In the genomic region with DNA sequence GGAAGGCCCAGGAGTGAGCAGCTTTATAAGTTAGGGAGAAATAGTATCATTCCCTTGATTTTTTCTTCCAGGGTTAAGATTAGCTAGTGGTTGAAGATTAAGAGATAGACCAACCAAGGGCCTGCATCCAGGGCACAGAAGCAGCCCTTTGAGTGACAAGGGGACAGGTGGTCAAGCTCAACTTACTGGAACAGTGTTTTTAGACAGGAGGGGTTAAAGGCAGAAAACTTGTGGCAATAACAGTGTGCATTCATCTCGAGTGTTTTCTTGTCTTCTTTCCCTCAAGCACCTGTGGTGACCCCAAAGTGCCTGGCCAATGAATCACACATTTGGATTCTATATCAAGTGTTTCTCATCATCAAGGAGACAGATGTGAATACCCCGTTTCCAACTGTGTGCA, we compare ENCODE assay signal across 19 cellular contexts.
DNase-seq lines count a peak whose midpoint lies in the region; FAIRE-seq and TF ChIP-seq lines count a peak whose summit lies in the region.
"Had no signal": no experiment of that assay in that cellular context is flagged by ENCODE, and none has a peak within 500 bp of the region (broad histone marks: within the 10 kb centered on the region; RNA-seq: fewer than 3 reads in every experiment).

No MANE protein-coding gene starts in this region.

- no peaks in the 10 kb centered on the region for H3K4me1 ChIP-seq in OCI-LY7 (ENCODE audit: insufficient read depth, low read length, poor library complexity, severe bottlenecking)
- H3K4me1 ChIP-seq: Caco-2 had no signal

- intact Hi-C loops in OCI-LY7 (cut with micrococcal nuclease; ENCODE audit: unreplicated experiment): no loop called here

- no peaks in the 10 kb centered on the region for H3K27me3 ChIP-seq in neural cell (ENCODE audit: insufficient read depth, low read depth, low read length)

- no peak for TF ChIP-seq EP300 in neural cell (conservative IDR thresholded peaks at IDR 0.05; ENCODE audit: poor library complexity, severe bottlenecking)

- H3K4me3 ChIP-seq in OCI-LY7 (ENCODE audit: low read depth, low read length, poor library complexity, severe bottlenecking) (no peak overlapping the region), neural cell (ENCODE audit: low read length) (no peak overlapping the region)
- H3K4me3 ChIP-seq: GM23248 had no signal

- H3K27ac ChIP-seq in OCI-LY7 (ENCODE audit: low read depth, low read length, poor library complexity, severe bottlenecking) (no peak overlapping the region), neural cell (ENCODE audit: low read length) (peak overlapping the region; percentile 93)
- H3K27ac ChIP-seq: C4-2B, GM23248 had no signal

- no peaks in the 10 kb centered on the region for H4K20me1 ChIP-seq in OCI-LY7 (ENCODE audit: insufficient read depth, low read length)
- no peaks in the 10 kb centered on the region for H4K20me1 ChIP-seq in neural cell (ENCODE audit: insufficient read depth)

- no peaks in the 10 kb centered on the region for H3K79me2 ChIP-seq in OCI-LY7 (ENCODE audit: insufficient read depth, low read depth, low read length)
- no peaks in the 10 kb centered on the region for H3K79me2 ChIP-seq in neural cell (replicated peaks; ENCODE audit: insufficient read depth, low read length)

- BruUV-seq in OCI-LY7 (replicated peaks; lab: Mats Ljungman, UMichigan): no TSS peak

- H3K9me3 ChIP-seq in OCI-LY7 (ENCODE audit: low read length) (no peaks in the 10 kb centered on the region; the same call in 1 of the 2 replicates), neural cell (ENCODE audit: low read length) (no peaks in the 10 kb centered on the region)

- no peak for DNase-seq in OCI-LY7 (ENCODE audit: low spot score)
- peak; percentile 97 for DNase-seq in myocyte (ENCODE audit: low read depth)
- no peak for DNase-seq in MV-4-11 (lab: John Stamatoyannopoulos, UW)
- no peak for DNase-seq in AG08396 (ENCODE audit: low spot score)
- DNase-seq in H54 (ENCODE audit: insufficient read length, low spot score): no peak
- DNase-seq in HuH-7.5 (ENCODE audit: low spot score): no peak
- DNase-seq: ACHN; AML-193; Caco-2; CD4-positive, alpha-beta T cell; GM23248; HCEC 1CT had no signal

- FAIRE-seq in H54 (lab: Jason Lieb, UNC): no peak
- FAIRE-seq: A204.1, D721Med, G401.6, GM12891, HTR-8/SVneo had no signal

- TF ChIP-seq CTCF in OCI-LY7 (conservative IDR thresholded peaks at IDR 0.05; ENCODE audit: low read length) (no peak), neural cell (IDR thresholded peaks at IDR 0.05; ENCODE audit: poor library complexity, severe bottlenecking) (no peak)

- H3K9me2 ChIP-seq in OCI-LY7 (ENCODE audit: insufficient read depth, low read length) (no peaks in the 10 kb centered on the region), neural cell (ENCODE audit: insufficient read depth, low read length) (no peaks in the 10 kb centered on the region)

- TF ChIP-seq POLR2A in H54 (IDR thresholded peaks at IDR 0.05; ENCODE audit: low read depth, low read length): no peak

- H2AFZ ChIP-seq in OCI-LY7 (ENCODE audit: low read length) (peak overlapping the region; percentile 74; the same call in 1 of the 2 replicates), neural cell (ENCODE audit: low read depth, low read length) (no peak overlapping the region)
- H2AFZ ChIP-seq: GM23248 had no signal

- H3K4me2 ChIP-seq in OCI-LY7 (ENCODE audit: low read length) (no peak overlapping the region), neural cell (ENCODE audit: low read length) (no peak overlapping the region)

- H3K36me3 ChIP-seq in OCI-LY7 (ENCODE audit: insufficient read depth, low read length): no peaks in the 10 kb centered on the region
- no peaks in the 10 kb centered on the region for H3K36me3 ChIP-seq in neural cell (ENCODE audit: insufficient read depth, low read length)

- CTCF ChIA-PET in OCI-LY7 (lab: Charles Lee; ENCODE audit: unreplicated experiment): no interaction called here

- H3K9ac ChIP-seq in neural cell (ENCODE audit: low read length): no peak overlapping the region
- H3K9ac ChIP-seq: GM23248 had no signal

- POLR2A ChIA-PET in OCI-LY7 (lab: Charles Lee): interaction anchor here (0.6 kb wide), 1 partner anchor 108 kb away, joined by 4 read pairs; no protein-coding TSS in a partner anchor

- no peak for TF ChIP-seq RAD21 in neural cell (conservative IDR thresholded peaks at IDR 0.05)

- peaks cover 6% of the 10 kb centered on the region for H3F3A ChIP-seq in neural cell (ENCODE audit: insufficient read depth, low read length, poor library complexity, severe bottlenecking)

TF ChIP-seq in neural cell, 6 proteins besides CTCF, POLR2A, EP300 and RAD21:
- no peak for TF ChIP-seq EZH2 (IDR thresholded peaks at IDR 0.05; ENCODE audit: borderline replicate concordance, insufficient read depth, low read length, poor library complexity, severe bottlenecking)
- TF ChIP-seq POLR2AphosphoS5 (IDR thresholded peaks at IDR 0.05): no peak
- TF ChIP-seq, protein P1, sequence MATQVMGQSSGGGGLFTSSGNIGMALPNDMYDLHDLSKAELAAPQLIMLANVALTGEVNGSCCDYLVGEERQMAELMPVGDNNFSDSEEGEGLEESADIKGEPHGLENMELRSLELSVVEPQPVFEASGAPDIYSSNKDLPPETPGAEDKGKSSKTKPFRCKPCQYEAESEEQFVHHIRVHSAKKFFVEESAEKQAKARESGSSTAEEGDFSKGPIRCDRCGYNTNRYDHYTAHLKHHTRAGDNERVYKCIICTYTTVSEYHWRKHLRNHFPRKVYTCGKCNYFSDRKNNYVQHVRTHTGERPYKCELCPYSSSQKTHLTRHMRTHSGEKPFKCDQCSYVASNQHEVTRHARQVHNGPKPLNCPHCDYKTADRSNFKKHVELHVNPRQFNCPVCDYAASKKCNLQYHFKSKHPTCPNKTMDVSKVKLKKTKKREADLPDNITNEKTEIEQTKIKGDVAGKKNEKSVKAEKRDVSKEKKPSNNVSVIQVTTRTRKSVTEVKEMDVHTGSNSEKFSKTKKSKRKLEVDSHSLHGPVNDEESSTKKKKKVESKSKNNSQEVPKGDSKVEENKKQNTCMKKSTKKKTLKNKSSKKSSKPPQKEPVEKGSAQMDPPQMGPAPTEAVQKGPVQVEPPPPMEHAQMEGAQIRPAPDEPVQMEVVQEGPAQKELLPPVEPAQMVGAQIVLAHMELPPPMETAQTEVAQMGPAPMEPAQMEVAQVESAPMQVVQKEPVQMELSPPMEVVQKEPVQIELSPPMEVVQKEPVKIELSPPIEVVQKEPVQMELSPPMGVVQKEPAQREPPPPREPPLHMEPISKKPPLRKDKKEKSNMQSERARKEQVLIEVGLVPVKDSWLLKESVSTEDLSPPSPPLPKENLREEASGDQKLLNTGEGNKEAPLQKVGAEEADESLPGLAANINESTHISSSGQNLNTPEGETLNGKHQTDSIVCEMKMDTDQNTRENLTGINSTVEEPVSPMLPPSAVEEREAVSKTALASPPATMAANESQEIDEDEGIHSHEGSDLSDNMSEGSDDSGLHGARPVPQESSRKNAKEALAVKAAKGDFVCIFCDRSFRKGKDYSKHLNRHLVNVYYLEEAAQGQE (IDR thresholded peaks at IDR 0.05; ENCODE audit: borderline replicate concordance): no peak
- TF ChIP-seq MXI1 (conservative IDR thresholded peaks at IDR 0.05; ENCODE audit: poor library complexity, severe bottlenecking): no peak
- no peak for TF ChIP-seq TAF1 (IDR thresholded peaks at IDR 0.05; ENCODE audit: low read depth)
- TF ChIP-seq SMC3 (conservative IDR thresholded peaks at IDR 0.05; ENCODE audit: poor library complexity): no peak
